Comparison of ENCODE assay signal across 8 cellular contexts in the genomic region with DNA sequence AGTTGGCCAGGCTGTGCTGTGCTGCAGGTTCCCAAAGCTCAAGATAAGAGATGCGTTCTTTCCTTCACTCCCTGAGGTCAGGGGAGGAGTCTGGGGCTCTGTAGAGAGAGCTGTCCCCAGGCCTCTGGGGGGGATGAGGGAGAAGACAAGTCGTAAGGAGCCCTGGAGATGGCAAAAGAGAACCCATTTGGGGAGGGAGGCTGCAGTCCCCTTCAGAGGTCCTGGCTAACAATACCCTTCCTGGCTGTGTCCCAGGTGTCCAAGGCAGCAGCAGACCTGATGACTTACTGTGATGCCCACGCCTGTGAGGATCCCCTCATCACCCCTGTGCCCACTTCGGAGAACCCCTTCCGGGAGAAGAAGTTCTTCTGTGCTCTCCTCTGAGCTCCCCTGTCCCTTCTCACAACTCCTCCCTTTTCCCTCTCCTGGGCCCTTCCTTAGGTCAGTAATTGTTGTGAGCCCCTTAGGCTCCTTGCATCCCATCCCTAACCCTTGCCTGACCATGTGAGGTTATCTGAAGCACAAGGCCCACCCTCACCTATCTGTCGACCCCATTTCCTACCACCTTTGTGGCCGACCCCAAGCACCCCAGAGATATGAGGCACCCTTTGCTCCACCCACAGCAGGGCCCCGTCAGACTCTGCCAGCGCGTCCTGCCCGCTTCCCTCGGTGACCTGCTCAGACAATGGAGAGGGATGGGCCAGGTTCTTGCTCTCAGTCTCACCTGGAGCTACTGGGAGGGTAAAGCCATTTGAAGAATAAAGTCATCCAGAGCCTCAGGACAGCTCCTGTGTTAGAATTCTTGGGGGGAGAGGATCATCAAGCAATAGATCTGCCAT. TPM values are rescaled to one million over a fixed set of nuclear protein-coding genes. Genes with fewer than 3 reads are reported as not detected.
DNase-seq lines count a peak whose midpoint lies in the region; ATAC-seq lines count a peak whose summit lies in the region.

No MANE protein-coding gene starts in this region.

- peaks cover 20% of the 10 kb centered on the region for H3K4me1 ChIP-seq in NT2/D1 (ENCODE audit: insufficient read depth, insufficient read length)

- H3K27me3 ChIP-seq in NT2/D1 (ENCODE audit: insufficient read depth, insufficient read length): no peaks in the 10 kb centered on the region

- H3K4me3 ChIP-seq in NT2/D1 (ENCODE audit: insufficient read length, low read depth): peak overlapping the region; percentile 60

- peak overlapping the region; percentile 76 for H3K9ac ChIP-seq in NT2/D1 (ENCODE audit: insufficient read length, low read depth)

- no peaks in the 10 kb centered on the region for H3K9me3 ChIP-seq in NT2/D1 (ENCODE audit: insufficient read depth, low read length)

- H3K4me1 Mint-ChIP-seq in activated naive CD8-positive, alpha-beta T cell (ENCODE audit: low read depth): peaks cover 58% of the 10 kb centered on the region
- H3K4me1 Mint-ChIP-seq in immature natural killer cell: peaks cover 49 to 68% of the 10 kb centered on the region in 2 donors

- no peaks in the 10 kb centered on the region for H3K27me3 Mint-ChIP-seq in activated naive CD8-positive, alpha-beta T cell
- peaks cover 2 to 11% (median 8%) of the 10 kb centered on the region in 3 donors for H3K27me3 Mint-ChIP-seq in immature natural killer cell (ENCODE audit: low read depth in 3 of 3)

- H3K36me3 Mint-ChIP-seq in activated naive CD8-positive, alpha-beta T cell: peaks cover 9% of the 10 kb centered on the region
- H3K36me3 Mint-ChIP-seq in immature natural killer cell: peaks cover 4 to 7% (median 5%) of the 10 kb centered on the region in 3 donors

- no peak for ATAC-seq in GM19351 (IDR thresholded peaks at IDR 0.05; ENCODE audit: unreplicated experiment)
- no peak for ATAC-seq in GM19455 (IDR thresholded peaks at IDR 0.05; ENCODE audit: unreplicated experiment)

- peaks cover 48% of the 10 kb centered on the region for H3K36me3 ChIP-seq in NT2/D1 (ENCODE audit: insufficient read depth, insufficient read length, low read length)

- H3K27ac Mint-ChIP-seq in activated naive CD8-positive, alpha-beta T cell: peak overlapping the region; percentile 97
- H3K27ac Mint-ChIP-seq in immature natural killer cell: peak overlapping the region; percentile 94 to 98 (median 97)

- no peaks in the 10 kb centered on the region for H3K9me3 Mint-ChIP-seq in activated naive CD8-positive, alpha-beta T cell (ENCODE audit: low read depth)
- no peaks in the 10 kb centered on the region for H3K9me3 Mint-ChIP-seq in immature natural killer cell

- peak overlapping the region; percentile 91 for H3K4me3 Mint-ChIP-seq in activated naive CD8-positive, alpha-beta T cell
- peak overlapping the region; percentile 91 to 96 (median 93) for H3K4me3 Mint-ChIP-seq in immature natural killer cell

- DNase-seq in DMS53 treated with DMSO at 0.1 percent for 48 hours (lab: John Stamatoyannopoulos, UW; ENCODE audit: unreplicated experiment) (peak; percentile 65), NT2/D1 (ENCODE audit: low read depth, low spot score) (no peak), immature natural killer cell (no peak), HT-29 (ENCODE audit: low spot score) (no peak)
- peak; percentile 53 for DNase-seq in stimulated activated CD4-positive, alpha-beta T cell treated with anti-CD3 and anti-CD28 coated beads, Interleukin-4, amount 100 ng/mL, for 1 hour

RNA-seq across cellular contexts. Expression of a gene that starts 1.2 kb away (rescaled TPM):
- not detected for polyA plus RNA-seq in immature natural killer cell
- not detected in 2 replicates for total RNA-seq in HT-29 (2014; rRNA removed; shearing (Covaris generic))

RNA-seq across cellular contexts. Expression of a gene that starts 1.4 kb away (rescaled TPM):
- polyA plus RNA-seq in immature natural killer cell: 10 to 100 TPM; 52.5 to 54.1 (median 53.6) TPM
- 147 and 161 TPM in 2 replicates for total RNA-seq in HT-29 (2014; rRNA removed; shearing (Covaris generic))

RNA-seq across cellular contexts. Expression of a gene that starts 18.6 kb away (rescaled TPM):
- 1 to 10 TPM in 2 of 3 donors, under 1 TPM in 1; 0.97 to 4.8 (median 1.1) TPM for polyA plus RNA-seq in immature natural killer cell
- 12.2 and 12.3 TPM in 2 replicates for total RNA-seq in HT-29 (2014; rRNA removed; shearing (Covaris generic))

RNA-seq across cellular contexts. Expression of a gene that starts 19.3 kb away (rescaled TPM):
- polyA plus RNA-seq in immature natural killer cell: not detected
- total RNA-seq in HT-29 (2014; rRNA removed; shearing (Covaris generic)): 0.50 TPM in 1 of 2 replicates, not detected in the other

RNA-seq across cellular contexts. Expression of a gene that starts 19.6 kb away (rescaled TPM):
- polyA plus RNA-seq in immature natural killer cell: 10 to 100 TPM; 11.2 to 19.0 (median 14.5) TPM
- total RNA-seq in HT-29 (2014; rRNA removed; shearing (Covaris generic)): 32.4 and 45.5 TPM in 2 replicates

Comparison
In these comparisons a context has a peak if more than half of its experiments do, and no peak if none do; other contexts are left out.
1. DNase-seq: peak in DMS53 treated with DMSO at 0.1 percent for 48 hours (single experiment) and stimulated activated CD4-positive, alpha-beta T cell treated with anti-CD3 and anti-CD28 coated beads, Interleukin-4, amount 100 ng/mL, for 1 hour (single experiment); none in NT2/D1 (single experiment), immature natural killer cell (0 of 3) and HT-29 (single experiment).